1 cellular context compared by ENCODE assay signal in the genomic region with DNA sequence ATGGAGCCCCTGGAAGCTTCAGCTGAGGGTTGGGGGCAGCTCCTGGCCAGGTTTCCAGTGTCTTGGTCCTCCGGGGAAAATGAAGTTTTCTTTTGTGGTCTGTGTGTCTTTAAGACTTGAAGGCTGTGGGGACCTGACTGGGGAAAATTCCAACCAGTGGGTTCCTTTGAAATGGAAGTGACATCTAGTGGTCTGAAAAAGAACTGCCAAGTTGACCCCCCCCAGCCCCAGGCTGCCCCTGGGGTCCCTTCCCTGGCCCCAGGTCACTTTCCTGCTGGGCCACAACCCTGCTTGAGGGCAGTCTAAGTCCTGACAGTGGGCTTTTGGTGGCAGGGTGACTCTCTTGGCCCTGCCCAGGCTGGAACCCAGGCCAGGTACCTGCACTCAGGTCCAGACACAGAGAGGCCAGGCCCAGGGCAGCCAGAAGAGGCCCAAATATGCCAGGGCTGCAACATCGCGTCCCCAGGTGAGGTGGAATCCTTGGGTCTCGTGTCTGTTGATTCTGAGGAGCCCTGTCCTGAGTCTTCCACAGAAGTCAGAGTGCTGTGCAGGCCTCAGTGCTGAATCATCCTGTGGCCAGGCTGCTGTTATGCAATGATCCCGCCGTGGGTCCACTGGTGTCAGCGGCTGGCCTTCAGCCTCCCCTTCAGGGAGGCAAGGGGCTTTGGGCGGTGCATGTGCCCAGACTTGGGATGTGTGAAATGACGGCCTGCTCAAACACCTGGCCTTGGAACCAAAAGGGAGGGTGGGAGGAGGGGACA.
TF ChIP-seq lines count a peak whose summit lies in the region.

No MANE protein-coding gene starts in this region.

TF ChIP-seq in GM23338, 12 proteins besides CTCF, POLR2A, EP300 and RAD21 (continued from another document):
- TF ChIP-seq, protein P1, sequence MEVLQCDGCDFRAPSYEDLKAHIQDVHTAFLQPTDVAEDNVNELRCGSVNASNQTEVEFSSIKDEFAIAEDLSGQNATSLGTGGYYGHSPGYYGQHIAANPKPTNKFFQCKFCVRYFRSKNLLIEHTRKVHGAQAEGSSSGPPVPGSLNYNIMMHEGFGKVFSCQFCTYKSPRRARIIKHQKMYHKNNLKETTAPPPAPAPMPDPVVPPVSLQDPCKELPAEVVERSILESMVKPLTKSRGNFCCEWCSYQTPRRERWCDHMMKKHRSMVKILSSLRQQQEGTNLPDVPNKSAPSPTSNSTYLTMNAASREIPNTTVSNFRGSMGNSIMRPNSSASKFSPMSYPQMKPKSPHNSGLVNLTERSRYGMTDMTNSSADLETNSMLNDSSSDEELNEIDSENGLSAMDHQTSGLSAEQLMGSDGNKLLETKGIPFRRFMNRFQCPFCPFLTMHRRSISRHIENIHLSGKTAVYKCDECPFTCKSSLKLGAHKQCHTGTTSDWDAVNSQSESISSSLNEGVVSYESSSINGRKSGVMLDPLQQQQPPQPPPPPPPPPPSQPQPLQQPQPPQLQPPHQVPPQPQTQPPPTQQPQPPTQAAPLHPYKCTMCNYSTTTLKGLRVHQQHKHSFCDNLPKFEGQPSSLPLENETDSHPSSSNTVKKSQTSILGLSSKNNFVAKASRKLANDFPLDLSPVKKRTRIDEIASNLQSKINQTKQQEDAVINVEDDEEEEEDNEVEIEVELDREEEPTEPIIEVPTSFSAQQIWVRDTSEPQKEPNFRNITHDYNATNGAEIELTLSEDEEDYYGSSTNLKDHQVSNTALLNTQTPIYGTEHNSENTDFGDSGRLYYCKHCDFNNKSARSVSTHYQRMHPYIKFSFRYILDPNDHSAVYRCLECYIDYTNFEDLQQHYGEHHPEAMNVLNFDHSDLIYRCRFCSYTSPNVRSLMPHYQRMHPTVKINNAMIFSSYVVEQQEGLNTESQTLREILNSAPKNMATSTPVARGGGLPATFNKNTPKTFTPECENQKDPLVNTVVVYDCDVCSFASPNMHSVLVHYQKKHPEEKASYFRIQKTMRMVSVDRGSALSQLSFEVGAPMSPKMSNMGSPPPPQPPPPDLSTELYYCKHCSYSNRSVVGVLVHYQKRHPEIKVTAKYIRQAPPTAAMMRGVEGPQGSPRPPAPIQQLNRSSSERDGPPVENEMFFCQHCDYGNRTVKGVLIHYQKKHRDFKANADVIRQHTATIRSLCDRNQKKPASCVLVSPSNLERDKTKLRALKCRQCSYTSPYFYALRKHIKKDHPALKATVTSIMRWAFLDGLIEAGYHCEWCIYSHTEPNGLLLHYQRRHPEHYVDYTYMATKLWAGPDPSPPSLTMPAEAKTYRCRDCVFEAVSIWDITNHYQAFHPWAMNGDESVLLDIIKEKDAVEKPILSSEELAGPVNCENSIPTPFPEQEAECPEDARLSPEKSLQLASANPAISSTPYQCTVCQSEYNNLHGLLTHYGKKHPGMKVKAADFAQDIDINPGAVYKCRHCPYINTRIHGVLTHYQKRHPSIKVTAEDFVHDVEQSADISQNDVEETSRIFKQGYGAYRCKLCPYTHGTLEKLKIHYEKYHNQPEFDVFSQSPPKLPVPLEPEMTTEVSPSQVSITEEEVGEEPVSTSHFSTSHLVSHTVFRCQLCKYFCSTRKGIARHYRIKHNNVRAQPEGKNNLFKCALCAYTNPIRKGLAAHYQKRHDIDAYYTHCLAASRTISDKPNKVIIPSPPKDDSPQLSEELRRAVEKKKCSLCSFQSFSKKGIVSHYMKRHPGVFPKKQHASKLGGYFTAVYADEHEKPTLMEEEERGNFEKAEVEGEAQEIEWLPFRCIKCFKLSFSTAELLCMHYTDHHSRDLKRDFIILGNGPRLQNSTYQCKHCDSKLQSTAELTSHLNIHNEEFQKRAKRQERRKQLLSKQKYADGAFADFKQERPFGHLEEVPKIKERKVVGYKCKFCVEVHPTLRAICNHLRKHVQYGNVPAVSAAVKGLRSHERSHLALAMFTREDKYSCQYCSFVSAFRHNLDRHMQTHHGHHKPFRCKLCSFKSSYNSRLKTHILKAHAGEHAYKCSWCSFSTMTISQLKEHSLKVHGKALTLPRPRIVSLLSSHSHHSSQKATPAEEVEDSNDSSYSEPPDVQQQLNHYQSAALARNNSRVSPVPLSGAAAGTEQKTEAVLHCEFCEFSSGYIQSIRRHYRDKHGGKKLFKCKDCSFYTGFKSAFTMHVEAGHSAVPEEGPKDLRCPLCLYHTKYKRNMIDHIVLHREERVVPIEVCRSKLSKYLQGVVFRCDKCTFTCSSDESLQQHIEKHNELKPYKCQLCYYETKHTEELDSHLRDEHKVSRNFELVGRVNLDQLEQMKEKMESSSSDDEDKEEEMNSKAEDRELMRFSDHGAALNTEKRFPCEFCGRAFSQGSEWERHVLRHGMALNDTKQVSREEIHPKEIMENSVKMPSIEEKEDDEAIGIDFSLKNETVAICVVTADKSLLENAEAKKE (CRISPR knock-in tag; IDR thresholded peaks at IDR 0.05) = no peak
- no peak for TF ChIP-seq JUNB (IDR thresholded peaks at IDR 0.05; ENCODE audit: unreplicated experiment)
- no peak for TF ChIP-seq EZH2phosphoT487 (IDR thresholded peaks at IDR 0.05; ENCODE audit: unreplicated experiment)
- TF ChIP-seq, protein P2, sequence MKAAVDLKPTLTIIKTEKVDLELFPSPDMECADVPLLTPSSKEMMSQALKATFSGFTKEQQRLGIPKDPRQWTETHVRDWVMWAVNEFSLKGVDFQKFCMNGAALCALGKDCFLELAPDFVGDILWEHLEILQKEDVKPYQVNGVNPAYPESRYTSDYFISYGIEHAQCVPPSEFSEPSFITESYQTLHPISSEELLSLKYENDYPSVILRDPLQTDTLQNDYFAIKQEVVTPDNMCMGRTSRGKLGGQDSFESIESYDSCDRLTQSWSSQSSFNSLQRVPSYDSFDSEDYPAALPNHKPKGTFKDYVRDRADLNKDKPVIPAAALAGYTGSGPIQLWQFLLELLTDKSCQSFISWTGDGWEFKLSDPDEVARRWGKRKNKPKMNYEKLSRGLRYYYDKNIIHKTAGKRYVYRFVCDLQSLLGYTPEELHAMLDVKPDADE (IDR thresholded peaks at IDR 0.05) = no peak
- TF ChIP-seq ZNF114 (CRISPR knock-in tag; IDR thresholded peaks at IDR 0.05) = no peak
- TF ChIP-seq ZNF331 (CRISPR knock-in tag; IDR thresholded peaks at IDR 0.05; ENCODE audit: low read depth) = no peak
- TF ChIP-seq NANOG (IDR thresholded peaks at IDR 0.05; ENCODE audit: borderline replicate concordance) = no peak
- TF ChIP-seq STAT1 (IDR thresholded peaks at IDR 0.05; ENCODE audit: unreplicated experiment) = no peak
